ENCODE assay signal across 8 cellular contexts in genomic region chr9:92764381-92764987, GRCh38. TPM values are rescaled to one million over a fixed set of nuclear protein-coding genes. Genes with fewer than 3 reads are reported as not detected.
DNase-seq lines count a peak whose midpoint lies in the region; ATAC-seq and TF ChIP-seq lines count a peak whose summit lies in the region.

BICD2 (minus strand) TSS chr9:92764833; CDS start chr9:92764744, 89 bp downstream.

- no peak for TF ChIP-seq CTCF in ascending aorta (IDR thresholded peaks at IDR 0.05)

- no peaks in the 10 kb centered on the region for H3K9me3 Mint-ChIP-seq in stimulated activated naive B cell treated with anti-CD40 and anti-IgM and Interleukin-4, amounts not matched to agents 10 μg/mL and 1 μg/mL and 100 μg/mL, for 72 hours

- H3K27me3 ChIP-seq in ascending aorta (no peaks in the 10 kb centered on the region), iPS-20b (ENCODE audit: insufficient read depth, low read length) (no peaks in the 10 kb centered on the region)

- intact Hi-C loops in ascending aorta (cut with DNase I): loop anchor here (1.0 to 10.0 kb wide), 10 partner anchors 48 to 688 kb away; partner anchors contain the start of genes CARD19, CENPP, FAM120AOS and IARS1

- no peaks in the 10 kb centered on the region for H3K27me3 Mint-ChIP-seq in stimulated activated naive B cell treated with anti-CD40 and anti-IgM and Interleukin-4, amounts not matched to agents 10 μg/mL and 1 μg/mL and 100 μg/mL, for 72 hours

- H3K36me3 ChIP-seq in ascending aorta (no peaks in the 10 kb centered on the region), iPS-20b (ENCODE audit: insufficient read depth, low read depth, low read length) (no peaks in the 10 kb centered on the region)

- peak within 1 kb of the TSS; percentile 97 for H3K27ac Mint-ChIP-seq in stimulated activated naive B cell treated with anti-CD40 and anti-IgM and Interleukin-4, amounts not matched to agents 10 μg/mL and 1 μg/mL and 100 μg/mL, for 72 hours

- H3K4me3 Mint-ChIP-seq in stimulated activated naive B cell treated with anti-CD40 and anti-IgM and Interleukin-4, amounts not matched to agents 10 μg/mL and 1 μg/mL and 100 μg/mL, for 72 hours: peak within 1 kb of the TSS; percentile 98 to 99

- no peaks in the 10 kb centered on the region for H3K9me3 ChIP-seq in ascending aorta
- no peaks in the 10 kb centered on the region for H3K9me3 ChIP-seq in iPS-20b (ENCODE audit: insufficient read depth, low read depth, low read length)

- H3K4me3 ChIP-seq in ascending aorta: peak within 1 kb of the TSS; percentile 98 to 99
- peak within 1 kb of the TSS; percentile 89 for H3K4me3 ChIP-seq in iPS-20b (ENCODE audit: low read length)

- H3K4me1 ChIP-seq in ascending aorta (peaks cover 10 to 39% of the 10 kb centered on the region in 2 donors), iPS-20b (ENCODE audit: insufficient read depth, low read length) (peaks cover 19% of the 10 kb centered on the region)

- H3K36me3 Mint-ChIP-seq in stimulated activated naive B cell treated with anti-CD40 and anti-IgM and Interleukin-4, amounts not matched to agents 10 μg/mL and 1 μg/mL and 100 μg/mL, for 72 hours: peaks cover 0 to 4% of the 10 kb centered on the region in 2 donors

- peak within 1 kb of the TSS; percentile 100 for H3K27ac ChIP-seq in ascending aorta
- H3K27ac ChIP-seq in iPS-20b (ENCODE audit: low read length): peak within 1 kb of the TSS; percentile 98

- H3K4me1 Mint-ChIP-seq in stimulated activated naive B cell treated with anti-CD40 and anti-IgM and Interleukin-4, amounts not matched to agents 10 μg/mL and 1 μg/mL and 100 μg/mL, for 72 hours: peaks cover 47 to 59% of the 10 kb centered on the region in 2 donors

- H3K9ac ChIP-seq in iPS-20b (ENCODE audit: low read depth, low read length): peak within 1 kb of the TSS; percentile 98

- ATAC-seq in GM19035 (IDR thresholded peaks at IDR 0.05; ENCODE audit: unreplicated experiment) (peak; percentile 91), HG03457 (IDR thresholded peaks at IDR 0.05; ENCODE audit: unreplicated experiment) (peak; percentile 1)
- ATAC-seq in stimulated activated naive B cell treated with anti-CD40 and anti-IgM and Interleukin-4, amounts not matched to agents 10 μg/mL and 1 μg/mL and 100 μg/mL, for 72 hours (replicated peaks): no peak

- DNase-seq in ascending aorta (ENCODE audit: low spot score in 2 of 2) (no peak), NCI-H146 (lab: John Stamatoyannopoulos, UW) (no peak), NAMALWA (ENCODE audit: low spot score) (no peak), GM19238 (ENCODE audit: insufficient read length, low spot score) (no peak)
- no peak for DNase-seq in stimulated activated naive B cell treated with anti-CD40 and anti-IgM and Interleukin-4, amounts not matched to agents 10 μg/mL and 1 μg/mL and 100 μg/mL, for 72 hours

RNA-seq across cellular contexts. Expression of gene BICD2, which starts in this region (rescaled TPM):
- 29.1 TPM for total RNA-seq in ascending aorta

Comparison
In these comparisons a context has a peak if more than half of its experiments do, and no peak if none do; other contexts are left out.
1. ATAC-seq: peak in GM19035 (single experiment) and HG03457 (single experiment); none in stimulated activated naive B cell treated with anti-CD40 and anti-IgM and Interleukin-4, amounts not matched to agents 10 μg/mL and 1 μg/mL and 100 μg/mL, for 72 hours (0 of 2).